In the genomic region with DNA sequence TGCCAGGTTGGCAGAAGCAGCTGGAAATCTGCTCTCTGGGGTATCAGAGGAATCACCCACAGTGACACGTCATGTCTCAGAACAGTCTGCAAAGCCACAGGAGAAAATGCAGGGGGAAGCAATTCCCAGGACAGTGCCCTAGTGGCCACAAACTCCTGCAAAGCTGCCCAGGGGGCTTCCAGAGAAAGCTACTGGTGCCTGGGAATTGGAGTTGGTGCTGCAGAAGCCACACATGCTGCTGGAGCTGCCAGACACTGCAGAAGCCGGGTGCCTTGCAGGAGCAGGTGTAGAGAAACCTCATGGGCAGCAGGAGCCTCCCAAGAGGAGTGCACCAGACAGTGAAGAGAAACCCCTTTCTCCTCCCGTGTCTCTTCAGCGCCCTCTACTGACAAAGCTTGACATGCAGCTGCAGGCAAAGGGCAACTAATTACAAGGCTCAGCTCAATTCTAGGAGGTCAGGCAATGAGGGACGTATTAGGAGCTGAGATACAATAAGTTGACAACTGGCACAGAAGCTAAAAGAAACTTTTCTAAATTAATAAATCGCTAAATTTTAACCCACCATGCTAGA, we compare ENCODE assay signal across 9 cellular contexts. TPM values are rescaled to one million over a fixed set of nuclear protein-coding genes. Genes with fewer than 3 reads are reported as not detected.
A peak's percentile ranks its signal among the peaks of the same experiment; 100 is the strongest.
DNase-seq lines count a peak whose midpoint lies in the region; ATAC-seq, FAIRE-seq and TF ChIP-seq lines count a peak whose summit lies in the region.
"Had no signal": no experiment of that assay in that cellular context is flagged by ENCODE, and none has a peak within 500 bp of the region (broad histone marks: within the 10 kb centered on the region; RNA-seq: fewer than 3 reads in every experiment).

No MANE protein-coding gene starts in this region.

- H3K4me2 ChIP-seq in neural progenitor cell: no peak overlapping the region
- H3K4me2 ChIP-seq: BLaER1 treated with 17β-estradiol and CSF1 and Interleukin-3, amounts not matched to agents 10 nM and 100 nM had no signal

- peaks cover under 1% of the 10 kb centered on the region for H3K27me3 Mint-ChIP-seq in activated CD4-positive, alpha-beta memory T cell treated with anti-CD3 and anti-CD28 coated beads for 36 hours
- H3K27me3 Mint-ChIP-seq in neural progenitor cell (ENCODE audit: insufficient read depth, low read depth): peaks cover 8% of the 10 kb centered on the region

- POLR2A ChIA-PET in activated CD4-positive, alpha-beta memory T cell treated with anti-CD3 and anti-CD28 coated beads for 36 hours (lab: Charles Lee): no interaction called here

- no peak overlapping the region for H2AFZ ChIP-seq in neural progenitor cell (replicated peaks)

- H3K27ac Mint-ChIP-seq in activated CD4-positive, alpha-beta memory T cell treated with anti-CD3 and anti-CD28 coated beads for 36 hours: no peak overlapping the region
- no peak overlapping the region for H3K27ac Mint-ChIP-seq in neural progenitor cell
- no peak overlapping the region for H3K27ac Mint-ChIP-seq in stimulated activated effector memory CD8-positive, alpha-beta T cell treated with anti-CD3 and anti-CD28 coated beads, Interleukin-12 subunit alpha, Interleukin-12 subunit beta, amount 100 ng/mL, for 72 hours

- in situ Hi-C loops in KBM-7 (cut with MboI; ENCODE audit: low pct_unique_long_range_greater_than_20kb, low sequenced_read_pairs): no loop called here

- peak; percentile 16 for DNase-seq in NK-92 treated with Interleukin-12 subunit alpha and Interleukin-12 subunit beta, amount 100 ng/mL, for 24 hours (lab: John Stamatoyannopoulos, UW)
- DNase-seq in NK-92 (lab: John Stamatoyannopoulos, UW; ENCODE audit: unreplicated experiment): no peak
- DNase-seq in KBM-7: peak; percentile 61
- peak; percentile 46 for DNase-seq in activated CD4-positive, alpha-beta memory T cell treated with anti-CD3 and anti-CD28 coated beads for 36 hours
- DNase-seq in neural progenitor cell (ENCODE audit: low spot score): peak; percentile 20
- no peak for DNase-seq in H54 (ENCODE audit: insufficient read length, low spot score)
- DNase-seq in stimulated activated effector memory CD8-positive, alpha-beta T cell treated with anti-CD3 and anti-CD28 coated beads, Interleukin-12 subunit alpha, Interleukin-12 subunit beta, amount 100 ng/mL, for 72 hours (ENCODE audit: low spot score in 2 of 2): no peak

- no peak for FAIRE-seq in H54 (lab: Jason Lieb, UNC)

- H3K79me2 ChIP-seq in neural progenitor cell (ENCODE audit: low read depth): no peaks in the 10 kb centered on the region

- CTCF ChIA-PET in activated CD4-positive, alpha-beta memory T cell treated with anti-CD3 and anti-CD28 coated beads for 36 hours (lab: Charles Lee): interaction anchor here (0.8 to 5.6 kb wide), 14 partner anchors 9 to 448 kb away, joined by 3 to 61 read pairs (median 5); partner anchors contain the start of gene NUB1

- H3K9ac ChIP-seq in neural progenitor cell: no peak overlapping the region
- H3K9ac ChIP-seq: BLaER1 treated with 17β-estradiol and CSF1 and Interleukin-3, amounts not matched to agents 10 nM and 100 nM had no signal

- H3K27ac ChIP-seq in neural progenitor cell: no peak overlapping the region
- H3K27ac ChIP-seq: BLaER1 treated with 17β-estradiol and CSF1 and Interleukin-3, amounts not matched to agents 10 nM and 100 nM had no signal

- no peak for ATAC-seq in GM18858 (IDR thresholded peaks at IDR 0.05; ENCODE audit: unreplicated experiment)
- ATAC-seq in stimulated activated effector memory CD8-positive, alpha-beta T cell treated with anti-CD3 and anti-CD28 coated beads, Interleukin-12 subunit alpha, Interleukin-12 subunit beta, amount 100 ng/mL, for 72 hours: no peak

- no peak for TF ChIP-seq POLR2A in H54 (IDR thresholded peaks at IDR 0.05; ENCODE audit: low read depth, low read length)

- intact Hi-C loops in activated CD4-positive, alpha-beta memory T cell treated with anti-CD3 and anti-CD28 coated beads for 36 hours (cut with micrococcal nuclease): loop anchor here (10.0 kb wide), 1 partner anchor 443 kb away; no protein-coding TSS in a partner anchor

- no peaks in the 10 kb centered on the region for H3K36me3 ChIP-seq in neural progenitor cell
- H3K36me3 ChIP-seq: BLaER1 treated with 17β-estradiol and CSF1 and Interleukin-3, amounts not matched to agents 10 nM and 100 nM had no signal

- no peaks in the 10 kb centered on the region for H3K4me1 ChIP-seq in neural progenitor cell
- H3K4me1 ChIP-seq: BLaER1 treated with 17β-estradiol and CSF1 and Interleukin-3, amounts not matched to agents 10 nM and 100 nM had no signal

- peaks cover 11% of the 10 kb centered on the region for H3K9me3 Mint-ChIP-seq in activated CD4-positive, alpha-beta memory T cell treated with anti-CD3 and anti-CD28 coated beads for 36 hours
- peaks cover 5% of the 10 kb centered on the region for H3K9me3 Mint-ChIP-seq in neural progenitor cell
- H3K9me3 Mint-ChIP-seq in stimulated activated effector memory CD8-positive, alpha-beta T cell treated with anti-CD3 and anti-CD28 coated beads, Interleukin-12 subunit alpha, Interleukin-12 subunit beta, amount 100 ng/mL, for 72 hours: no peaks in the 10 kb centered on the region

- H3K27me3 ChIP-seq in neural progenitor cell: no peaks in the 10 kb centered on the region
- H3K27me3 ChIP-seq: BLaER1 treated with 17β-estradiol and CSF1 and Interleukin-3, amounts not matched to agents 10 nM and 100 nM had no signal

- H3K36me3 Mint-ChIP-seq in activated CD4-positive, alpha-beta memory T cell treated with anti-CD3 and anti-CD28 coated beads for 36 hours: peaks cover 1% of the 10 kb centered on the region
- no peaks in the 10 kb centered on the region for H3K36me3 Mint-ChIP-seq in neural progenitor cell
- H3K36me3 Mint-ChIP-seq in stimulated activated effector memory CD8-positive, alpha-beta T cell treated with anti-CD3 and anti-CD28 coated beads, Interleukin-12 subunit alpha, Interleukin-12 subunit beta, amount 100 ng/mL, for 72 hours: no peaks in the 10 kb centered on the region

- H3K9me3 ChIP-seq in neural progenitor cell (ENCODE audit: low read depth): no peaks in the 10 kb centered on the region

- H4K20me1 ChIP-seq in neural progenitor cell (ENCODE audit: low read depth): no peaks in the 10 kb centered on the region
- H4K20me1 ChIP-seq: BLaER1 treated with 17β-estradiol and CSF1 and Interleukin-3, amounts not matched to agents 10 nM and 100 nM had no signal

- H3K4me1 Mint-ChIP-seq in activated CD4-positive, alpha-beta memory T cell treated with anti-CD3 and anti-CD28 coated beads for 36 hours (ENCODE audit: low read depth): peaks cover 10% of the 10 kb centered on the region
- H3K4me1 Mint-ChIP-seq in neural progenitor cell: no peaks in the 10 kb centered on the region
- peaks cover 4% of the 10 kb centered on the region for H3K4me1 Mint-ChIP-seq in stimulated activated effector memory CD8-positive, alpha-beta T cell treated with anti-CD3 and anti-CD28 coated beads, Interleukin-12 subunit alpha, Interleukin-12 subunit beta, amount 100 ng/mL, for 72 hours

- H3K4me3 Mint-ChIP-seq in activated CD4-positive, alpha-beta memory T cell treated with anti-CD3 and anti-CD28 coated beads for 36 hours: no peak overlapping the region
- H3K4me3 Mint-ChIP-seq in neural progenitor cell: no peak overlapping the region
- H3K4me3 Mint-ChIP-seq in stimulated activated effector memory CD8-positive, alpha-beta T cell treated with anti-CD3 and anti-CD28 coated beads, Interleukin-12 subunit alpha, Interleukin-12 subunit beta, amount 100 ng/mL, for 72 hours: no peak overlapping the region

- peak; percentile 31 for TF ChIP-seq CTCF in neural progenitor cell (IDR thresholded peaks at IDR 0.05)

- H3K4me3 ChIP-seq in neural progenitor cell: no peak overlapping the region
- H3K4me3 ChIP-seq: BLaER1 treated with 17β-estradiol and CSF1 and Interleukin-3, amounts not matched to agents 10 nM and 100 nM had no signal

- peaks cover 9% of the 10 kb centered on the region for H3F3A ChIP-seq in neural progenitor cell (ENCODE audit: low read depth)

RNA-seq across cellular contexts. Expression of gene NUB1, which starts 30.2 kb away (rescaled TPM):
- total RNA-seq in activated CD4-positive, alpha-beta memory T cell treated with anti-CD3 and anti-CD28 coated beads for 36 hours: 10 to 100 TPM; 48.0 to 48.6 TPM
- 56.3 and 61.7 TPM in 2 replicates for total RNA-seq in neural progenitor cell (ENCODE audit: low replicate concordance)

Comparison
In these comparisons a context has a peak if more than half of its experiments do, and no peak if none do; other contexts are left out.
1. DNase-seq: peak in NK-92 treated with Interleukin-12 subunit alpha and Interleukin-12 subunit beta, amount 100 ng/mL, for 24 hours (single experiment), KBM-7 (single experiment), activated CD4-positive, alpha-beta memory T cell treated with anti-CD3 and anti-CD28 coated beads for 36 hours (single experiment) and neural progenitor cell (single experiment); none in NK-92 (single experiment), H54 (single experiment) and stimulated activated effector memory CD8-positive, alpha-beta T cell treated with anti-CD3 and anti-CD28 coated beads, Interleukin-12 subunit alpha, Interleukin-12 subunit beta, amount 100 ng/mL, for 72 hours (0 of 2).